In the genomic region with DNA sequence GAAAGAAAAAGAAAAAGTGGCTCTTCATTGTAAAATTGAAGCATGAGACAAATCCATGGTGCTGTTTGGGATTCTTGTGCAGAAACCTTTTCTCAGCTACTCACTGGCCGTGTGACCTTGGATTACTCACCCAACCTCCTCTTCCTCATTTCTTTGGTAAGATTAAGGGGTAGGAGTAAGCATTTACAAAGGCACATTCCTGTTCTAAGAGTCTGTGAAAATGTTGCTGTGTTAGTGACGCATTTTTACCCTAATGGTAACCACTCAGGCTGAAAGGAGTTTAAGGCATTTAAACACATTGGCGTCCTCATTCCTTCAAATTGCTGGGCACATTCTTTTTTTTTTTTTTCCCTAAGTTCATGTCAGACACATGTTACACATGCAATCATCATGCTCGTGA, we compare ENCODE assay signal across 12 cellular contexts. TPM values are rescaled to one million over a fixed set of nuclear protein-coding genes. Genes with fewer than 3 reads are reported as not detected.
DNase-seq lines count a peak whose midpoint lies in the region; ATAC-seq, FAIRE-seq and TF ChIP-seq lines count a peak whose summit lies in the region.
"Had no signal": no experiment of that assay in that cellular context is flagged by ENCODE, and none has a peak within 500 bp of the region (broad histone marks: within the 10 kb centered on the region; RNA-seq: fewer than 3 reads in every experiment).

No MANE protein-coding gene starts in this region.

- POLR2A ChIA-PET in A549 (lab: Yijun Ruan, JAX), result no interaction called here

- ATAC-seq in A549 (no peak), HG02870 (IDR thresholded peaks at IDR 0.05; ENCODE audit: unreplicated experiment) (no peak), GM18868 (IDR thresholded peaks at IDR 0.05; ENCODE audit: unreplicated experiment) (no peak)
- ATAC-seq: left lobe of liver had no signal

- peaks cover 37% of the 10 kb centered on the region for H3K4me1 ChIP-seq in A549

- no peak for TF ChIP-seq EP300 in A549 (IDR thresholded peaks at IDR 0.05)

- CTCF ChIA-PET in A549 (lab: Yijun Ruan, JAX), result no interaction called here

- no peak for TF ChIP-seq RAD21 in A549 (conservative IDR thresholded peaks at IDR 0.05 in 1 of 2, IDR thresholded peaks at IDR 0.05 in 1 of 2)

- 91% methylated on average over 4 of the region's 4 CpGs for WGBS in A549 (ENCODE audit: missing lambda C conversion rate)

- FAIRE-seq in A549 (lab: Jason Lieb, UNC), result no peak

- peak overlapping the region in 1 of 2 experiments; percentile 46; a peak in 2 of 6 replicates for H3K27ac ChIP-seq in A549
- H3K27ac ChIP-seq: esophagus squamous epithelium, VCaP had no signal

- no peak for TF ChIP-seq CTCF in A549 (IDR thresholded peaks at IDR 0.05)
- no peak for TF ChIP-seq CTCF in WI38 (IDR thresholded peaks at IDR 0.05; ENCODE audit: low read depth, low read length)
- no peak for TF ChIP-seq CTCF in foreskin fibroblast (IDR thresholded peaks at IDR 0.05; ENCODE audit: low read depth, low read length)

- H3K4me3 ChIP-seq in A549 (no peak overlapping the region), WI38 (ENCODE audit: low read depth, low read length) (peak overlapping the region; percentile 41), foreskin fibroblast (ENCODE audit: low read depth in 1 of 2, low read length in 2 of 2) (no peak overlapping the region)
- H3K4me3 ChIP-seq: esophagus squamous epithelium had no signal

- no peak for TF ChIP-seq POLR2A in A549 (IDR thresholded peaks at IDR 0.05; ENCODE audit: low read length)

- H3K9me3 ChIP-seq in A549, result no peaks in the 10 kb centered on the region
- H3K9me3 ChIP-seq: esophagus squamous epithelium had no signal

- no peak for DNase-seq in A549 (ENCODE audit: low read depth in 1 of 2, low spot score in 1 of 2)
- DNase-seq in HK-2 (ENCODE audit: unreplicated experiment), result peak; percentile 54
- peak; percentile 44 to 89 for DNase-seq in foreskin fibroblast
- no peak for DNase-seq in stimulated activated CD4-positive, alpha-beta T cell treated with anti-CD3 and anti-CD28 coated beads, Interleukin-1b, Interleukin-23, amount 100 ng/mL, for 48 hours
- DNase-seq in NCI-H187 treated with DMSO at 0.1 percent for 48 hours (lab: John Stamatoyannopoulos, UW), result no peak
- DNase-seq: activated T-cell treated with anti-CD3 and anti-CD28 coated beads for 4 hours, esophagus squamous epithelium had no signal

- H3K4me2 ChIP-seq in A549, result 0 out of 3 replicates have a peak overlapping the region, but pooled peaks have one; percentile 82

TF ChIP-seq in A549, 52 proteins besides CTCF, POLR2A, EP300 and RAD21:
- TF ChIP-seq FOSL2 (IDR thresholded peaks at IDR 0.05) (no peak), FOSL2 (CRISPR knock-in tag; IDR thresholded peaks at IDR 0.05) (0 out of 2 replicates have a peak, but pooled peaks have one; percentile 8)
- TF ChIP-seq, protein P1, sequence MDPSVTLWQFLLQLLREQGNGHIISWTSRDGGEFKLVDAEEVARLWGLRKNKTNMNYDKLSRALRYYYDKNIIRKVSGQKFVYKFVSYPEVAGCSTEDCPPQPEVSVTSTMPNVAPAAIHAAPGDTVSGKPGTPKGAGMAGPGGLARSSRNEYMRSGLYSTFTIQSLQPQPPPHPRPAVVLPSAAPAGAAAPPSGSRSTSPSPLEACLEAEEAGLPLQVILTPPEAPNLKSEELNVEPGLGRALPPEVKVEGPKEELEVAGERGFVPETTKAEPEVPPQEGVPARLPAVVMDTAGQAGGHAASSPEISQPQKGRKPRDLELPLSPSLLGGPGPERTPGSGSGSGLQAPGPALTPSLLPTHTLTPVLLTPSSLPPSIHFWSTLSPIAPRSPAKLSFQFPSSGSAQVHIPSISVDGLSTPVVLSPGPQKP (IDR thresholded peaks at IDR 0.05; ENCODE audit: low read depth, low read length), result no peak

RNA-seq across cellular contexts. Expression of gene RAI14, which starts 4.3 kb away (rescaled TPM):
- 97.7 and 113 TPM in 2 replicates for polyA plus RNA-seq in A549 (2011; rRNA removed)
- 65.8 and 66.3 TPM in 2 replicates for polyA plus RNA-seq in A549 (2012; cell fraction: cytosol; rRNA removed)
- 39.6 and 43.3 TPM in 2 replicates for polyA plus RNA-seq in A549 (2012; cell fraction: nucleus; rRNA removed)
- polyA plus RNA-seq in A549 (2017; fragmentation: RNase III; extraction: RNeasy Plus Mini Kit Qiagen cat#74134 plus additional on column Dnase treatment), result 71.9 to 76.7 TPM (median 75.3 TPM) in 3 replicates
- 168 and 240 TPM in 2 replicates for polyA minus RNA-seq in A549 (2011; rRNA and poly(A)+ RNA removed)

Comparison
In these comparisons a context has a peak if more than half of its experiments do, and no peak if none do; other contexts are left out.
1. DNase-seq: peak in HK-2 (single experiment) and foreskin fibroblast (2 of 2); none in A549 (0 of 2), stimulated activated CD4-positive, alpha-beta T cell treated with anti-CD3 and anti-CD28 coated beads, Interleukin-1b, Interleukin-23, amount 100 ng/mL, for 48 hours (single experiment) and NCI-H187 treated with DMSO at 0.1 percent for 48 hours (single experiment).